1 cellular context compared by ENCODE assay signal in genomic region chrX:48514868-48515460, GRCh38.
TF ChIP-seq lines count a peak whose summit lies in the region.

No MANE protein-coding gene starts in this region.

TF ChIP-seq in HepG2, 621 proteins besides CTCF, POLR2A, EP300 and RAD21:
- TF ChIP-seq MXI1 (IDR thresholded peaks at IDR 0.05; ENCODE audit: borderline replicate concordance, low read depth, low read length): no peak
- TF ChIP-seq ZMYM3 (CRISPR knock-in tag; IDR thresholded peaks at IDR 0.05): peak; percentile 67
- TF ChIP-seq SP4 (CRISPR knock-in tag; IDR thresholded peaks at IDR 0.05): no peak
- TF ChIP-seq HNF4A (CRISPR knock-in tag; IDR thresholded peaks at IDR 0.05): 0 out of 2 replicates have a peak, but pooled peaks have one; percentile 3
- TF ChIP-seq SOX6 (IDR thresholded peaks at IDR 0.05): no peak
- TF ChIP-seq SOX6 (CRISPR knock-in tag; IDR thresholded peaks at IDR 0.05): no peak
- no peak for TF ChIP-seq ZNF207 (IDR thresholded peaks at IDR 0.05; ENCODE audit: borderline replicate concordance)
- TF ChIP-seq, protein P1, sequence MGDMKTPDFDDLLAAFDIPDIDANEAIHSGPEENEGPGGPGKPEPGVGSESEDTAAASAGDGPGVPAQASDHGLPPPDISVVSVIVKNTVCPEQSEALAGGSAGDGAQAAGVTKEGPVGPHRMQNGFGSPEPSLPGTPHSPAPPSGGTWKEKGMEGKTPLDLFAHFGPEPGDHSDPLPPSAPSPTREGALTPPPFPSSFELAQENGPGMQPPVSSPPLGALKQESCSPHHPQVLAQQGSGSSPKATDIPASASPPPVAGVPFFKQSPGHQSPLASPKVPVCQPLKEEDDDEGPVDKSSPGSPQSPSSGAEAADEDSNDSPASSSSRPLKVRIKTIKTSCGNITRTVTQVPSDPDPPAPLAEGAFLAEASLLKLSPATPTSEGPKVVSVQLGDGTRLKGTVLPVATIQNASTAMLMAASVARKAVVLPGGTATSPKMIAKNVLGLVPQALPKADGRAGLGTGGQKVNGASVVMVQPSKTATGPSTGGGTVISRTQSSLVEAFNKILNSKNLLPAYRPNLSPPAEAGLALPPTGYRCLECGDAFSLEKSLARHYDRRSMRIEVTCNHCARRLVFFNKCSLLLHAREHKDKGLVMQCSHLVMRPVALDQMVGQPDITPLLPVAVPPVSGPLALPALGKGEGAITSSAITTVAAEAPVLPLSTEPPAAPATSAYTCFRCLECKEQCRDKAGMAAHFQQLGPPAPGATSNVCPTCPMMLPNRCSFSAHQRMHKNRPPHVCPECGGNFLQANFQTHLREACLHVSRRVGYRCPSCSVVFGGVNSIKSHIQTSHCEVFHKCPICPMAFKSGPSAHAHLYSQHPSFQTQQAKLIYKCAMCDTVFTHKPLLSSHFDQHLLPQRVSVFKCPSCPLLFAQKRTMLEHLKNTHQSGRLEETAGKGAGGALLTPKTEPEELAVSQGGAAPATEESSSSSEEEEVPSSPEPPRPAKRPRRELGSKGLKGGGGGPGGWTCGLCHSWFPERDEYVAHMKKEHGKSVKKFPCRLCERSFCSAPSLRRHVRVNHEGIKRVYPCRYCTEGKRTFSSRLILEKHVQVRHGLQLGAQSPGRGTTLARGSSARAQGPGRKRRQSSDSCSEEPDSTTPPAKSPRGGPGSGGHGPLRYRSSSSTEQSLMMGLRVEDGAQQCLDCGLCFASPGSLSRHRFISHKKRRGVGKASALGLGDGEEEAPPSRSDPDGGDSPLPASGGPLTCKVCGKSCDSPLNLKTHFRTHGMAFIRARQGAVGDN (CRISPR knock-in tag; IDR thresholded peaks at IDR 0.05): peak; percentile 32; the same call in 1 of the 2 replicates
- TF ChIP-seq E2F2 (CRISPR knock-in tag; IDR thresholded peaks at IDR 0.05; ENCODE audit: borderline replicate concordance): no peak
- no peak for TF ChIP-seq MYC (CRISPR knock-in tag; IDR thresholded peaks at IDR 0.05; ENCODE audit: borderline replicate concordance)
- TF ChIP-seq ATRX (CRISPR knock-in tag; IDR thresholded peaks at IDR 0.05; ENCODE audit: borderline replicate concordance): no peak
- no peak for TF ChIP-seq SUZ12 (IDR thresholded peaks at IDR 0.05; ENCODE audit: low read depth, low read length)
TF ChIP-seq in HepG2: peak in this region for 3.
